ENCODE assay signal across 17 cellular contexts in genomic region chr7:27836525-27836924, GRCh38.
DNase-seq lines count a peak whose midpoint lies in the region; ATAC-seq and TF ChIP-seq lines count a peak whose summit lies in the region.
"Had no signal": no experiment of that assay in that cellular context is flagged by ENCODE, and none has a peak within 500 bp of the region (broad histone marks: within the 10 kb centered on the region; RNA-seq: fewer than 3 reads in every experiment).

No MANE protein-coding gene starts in this region.

- intact Hi-C loops in CD8-positive, alpha-beta T cell (cut with DNase I, micrococcal nuclease), result no loop called here

- peaks cover 4% of the 10 kb centered on the region for H3K4me1 ChIP-seq in CD8-positive, alpha-beta T cell (ENCODE audit: insufficient read depth, low read length)

- no peak overlapping the region for H3K4me3 ChIP-seq in CD8-positive, alpha-beta T cell (ENCODE audit: low read depth, low read length)
- no peak overlapping the region for H3K4me3 ChIP-seq in foreskin fibroblast (ENCODE audit: low read depth in 1 of 2, low read length in 2 of 2)
- H3K4me3 ChIP-seq: MG63 had no signal

- POLR2A ChIA-PET in CD8-positive, alpha-beta T cell (lab: Charles Lee), result interaction anchor here (1.0 kb wide), 1 partner anchor 15 kb away, joined by 4 read pairs; no protein-coding TSS in a partner anchor

- no peaks in the 10 kb centered on the region for H3K36me3 ChIP-seq in CD8-positive, alpha-beta T cell (ENCODE audit: insufficient read depth, low read length)

- H3K4me1 Mint-ChIP-seq in CD8-positive, alpha-beta T cell (ENCODE audit: low read depth), result peaks cover 12% of the 10 kb centered on the region
- no peaks in the 10 kb centered on the region for H3K4me1 Mint-ChIP-seq in HFFc6 (ENCODE audit: low read depth)
- peaks cover 17% of the 10 kb centered on the region for H3K4me1 Mint-ChIP-seq in glutamatergic neuron (ENCODE audit: low read depth, unreplicated experiment)
- peaks cover 19 to 28% of the 10 kb centered on the region in 2 donors for H3K4me1 Mint-ChIP-seq in natural killer cell treated with Interleukin-12 subunit alpha and Interleukin-12 subunit beta and Interleukin-15 and Interleukin-18, amount 100 ng/mL, for 72 hours (ENCODE audit: low read depth in 2 of 2)

- no peak overlapping the region for H3K4me3 Mint-ChIP-seq in CD8-positive, alpha-beta T cell
- H3K4me3 Mint-ChIP-seq in HFFc6 (no peak overlapping the region), glutamatergic neuron (ENCODE audit: unreplicated experiment) (no peak overlapping the region)
- H3K4me3 Mint-ChIP-seq in natural killer cell treated with Interleukin-12 subunit alpha and Interleukin-12 subunit beta and Interleukin-15 and Interleukin-18, amount 100 ng/mL, for 72 hours, result no peak overlapping the region

- CTCF ChIA-PET in CD8-positive, alpha-beta T cell (lab: Charles Lee), result no interaction called here

- H3K27ac Mint-ChIP-seq in CD8-positive, alpha-beta T cell, result peak overlapping the region; percentile 67
- H3K27ac Mint-ChIP-seq in HFFc6 (no peak overlapping the region), glutamatergic neuron (ENCODE audit: unreplicated experiment) (peak overlapping the region; percentile 2)
- peak overlapping the region; percentile 34 to 37 for H3K27ac Mint-ChIP-seq in natural killer cell treated with Interleukin-12 subunit alpha and Interleukin-12 subunit beta and Interleukin-15 and Interleukin-18, amount 100 ng/mL, for 72 hours

- H3K27ac ChIP-seq in CD8-positive, alpha-beta T cell (ENCODE audit: low read depth, low read length), result no peak overlapping the region

- TF ChIP-seq CTCF in CD8-positive, alpha-beta T cell (IDR thresholded peaks at IDR 0.05), result no peak
- TF ChIP-seq CTCF in HFFc6 (IDR thresholded peaks at IDR 0.05) (0 out of 2 replicates have a peak, but pooled peaks have one; percentile 11), glutamatergic neuron (IDR thresholded peaks at IDR 0.05; ENCODE audit: partially characterized antibody, unreplicated experiment) (no peak), foreskin fibroblast (IDR thresholded peaks at IDR 0.05; ENCODE audit: low read depth, low read length) (no peak)

- no peaks in the 10 kb centered on the region for H3K27me3 ChIP-seq in CD8-positive, alpha-beta T cell (ENCODE audit: insufficient read depth, low read length)
- H3K27me3 ChIP-seq: BE2C, MG63 had no signal

- no peak for ATAC-seq in CD8-positive, alpha-beta T cell
- peak in 1 of 2 donors; percentile 51 for ATAC-seq in natural killer cell treated with Interleukin-12 subunit alpha and Interleukin-12 subunit beta and Interleukin-15 and Interleukin-18, amount 100 ng/mL, for 72 hours
- ATAC-seq in GM21737 (IDR thresholded peaks at IDR 0.05; ENCODE audit: unreplicated experiment), result no peak
- no peak for ATAC-seq in HG03469 (IDR thresholded peaks at IDR 0.05; ENCODE audit: unreplicated experiment)
- ATAC-seq: Panc1 had no signal

- no peaks in the 10 kb centered on the region for H3K9me3 ChIP-seq in CD8-positive, alpha-beta T cell (ENCODE audit: low read length)
- H3K9me3 ChIP-seq: BE2C, MG63 had no signal

- peaks cover 28% of the 10 kb centered on the region for H3K36me3 Mint-ChIP-seq in CD8-positive, alpha-beta T cell
- H3K36me3 Mint-ChIP-seq in HFFc6 (ENCODE audit: low read depth) (peaks cover 8% of the 10 kb centered on the region; the same call in 1 of the 2 replicates), glutamatergic neuron (ENCODE audit: unreplicated experiment) (peaks cover 5% of the 10 kb centered on the region)
- H3K36me3 Mint-ChIP-seq in natural killer cell treated with Interleukin-12 subunit alpha and Interleukin-12 subunit beta and Interleukin-15 and Interleukin-18, amount 100 ng/mL, for 72 hours, result peaks cover 5% of the 10 kb centered on the region

- no peaks in the 10 kb centered on the region for H3K27me3 Mint-ChIP-seq in CD8-positive, alpha-beta T cell (ENCODE audit: low read depth)
- H3K27me3 Mint-ChIP-seq in HFFc6 (ENCODE audit: insufficient read depth) (peaks cover 16% of the 10 kb centered on the region; the same call in 1 of the 2 replicates), glutamatergic neuron (ENCODE audit: unreplicated experiment) (peaks cover 2% of the 10 kb centered on the region)
- H3K27me3 Mint-ChIP-seq in natural killer cell treated with Interleukin-12 subunit alpha and Interleukin-12 subunit beta and Interleukin-15 and Interleukin-18, amount 100 ng/mL, for 72 hours, result no peaks in the 10 kb centered on the region

- DNase-seq in CD8-positive, alpha-beta T cell, result no peak
- DNase-seq in HFFc6, result no peak
- DNase-seq in glutamatergic neuron, result no peak
- no peak for DNase-seq in natural killer cell treated with Interleukin-12 subunit alpha and Interleukin-12 subunit beta and Interleukin-15 and Interleukin-18, amount 100 ng/mL, for 72 hours (ENCODE audit: low spot score)
- no peak for DNase-seq in foreskin fibroblast
- no peak for DNase-seq in SKM-1 (lab: John Stamatoyannopoulos, UW; ENCODE audit: unreplicated experiment)
- DNase-seq: BE2C, DMS 273 treated with DMSO at 0.1 percent for 48 hours, GF-D8, Karpas-422, MG63, NCI-H1092 treated with DMSO at 0.1 percent for 48 hours, NCI-H2227 treated with DMSO at 0.1 percent for 48 hours, NCI-H524 had no signal

- no peaks in the 10 kb centered on the region for H3K9me3 Mint-ChIP-seq in CD8-positive, alpha-beta T cell
- H3K9me3 Mint-ChIP-seq in HFFc6, result no peaks in the 10 kb centered on the region
- H3K9me3 Mint-ChIP-seq in glutamatergic neuron (ENCODE audit: unreplicated experiment), result peaks cover 6% of the 10 kb centered on the region
- H3K9me3 Mint-ChIP-seq in natural killer cell treated with Interleukin-12 subunit alpha and Interleukin-12 subunit beta and Interleukin-15 and Interleukin-18, amount 100 ng/mL, for 72 hours, result no peaks in the 10 kb centered on the region
